In the genomic region with DNA sequence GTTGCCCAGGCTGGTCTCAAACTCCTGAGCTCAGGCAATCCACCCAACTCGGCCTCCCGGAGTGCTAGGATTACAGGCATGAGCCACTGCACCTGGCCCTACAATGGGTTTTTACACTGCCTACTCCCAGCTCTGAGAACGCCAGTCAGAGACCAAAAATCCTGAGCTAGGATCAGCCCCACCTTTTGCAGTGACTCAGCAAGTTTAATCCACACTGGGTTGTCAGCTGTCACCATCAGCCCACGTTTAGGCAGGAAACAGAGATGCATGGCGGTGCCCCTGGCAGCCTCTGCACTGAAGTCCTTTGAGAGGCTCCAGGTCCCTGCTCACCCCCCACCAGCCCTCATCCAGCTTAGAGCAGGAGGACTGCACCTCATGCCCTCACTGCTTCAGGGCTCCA, we compare ENCODE assay signal across 10 cellular contexts.
DNase-seq lines count a peak whose midpoint lies in the region; ATAC-seq, FAIRE-seq and TF ChIP-seq lines count a peak whose summit lies in the region.
"Had no signal": no experiment of that assay in that cellular context is flagged by ENCODE, and none has a peak within 500 bp of the region (broad histone marks: within the 10 kb centered on the region; RNA-seq: fewer than 3 reads in every experiment).

No MANE protein-coding gene starts in this region.

- CTCF ChIA-PET in Calu3 (lab: Charles Lee), result no interaction called here
- CTCF ChIA-PET in Caco-2 (lab: Charles Lee), result no interaction called here

- ATAC-seq in HG03159 (IDR thresholded peaks at IDR 0.05; ENCODE audit: unreplicated experiment), result no peak
- ATAC-seq in GM21825 (IDR thresholded peaks at IDR 0.05; ENCODE audit: unreplicated experiment), result no peak

- H3K36me3 ChIP-seq in kidney epithelial cell (ENCODE audit: control insufficient read depth, insufficient read depth, low read length) (no peaks in the 10 kb centered on the region), Caco-2 (ENCODE audit: control insufficient read depth, insufficient read depth, low read length) (no peaks in the 10 kb centered on the region)

- H3K4me3 ChIP-seq in kidney epithelial cell (ENCODE audit: low read depth, low read length), result no peak overlapping the region
- H3K4me3 ChIP-seq in Caco-2 (ENCODE audit: low read depth, low read length), result no peak overlapping the region

- H3K27me3 Mint-ChIP-seq in Calu3 (ENCODE audit: unreplicated experiment), result peaks cover 15% of the 10 kb centered on the region
- H3K27me3 Mint-ChIP-seq in activated CD4-positive, alpha-beta T cell treated with anti-CD3 and anti-CD28 coated beads, Interleukin-2, amount 10 ng/mL, durations not matched to agents 24 days and 14 days, result no peaks in the 10 kb centered on the region
- peaks cover 2% of the 10 kb centered on the region for H3K27me3 Mint-ChIP-seq in Caco-2 (ENCODE audit: insufficient read depth, unreplicated experiment)

- H3K36me3 Mint-ChIP-seq in Calu3 (ENCODE audit: insufficient read depth, unreplicated experiment) (peaks cover 15% of the 10 kb centered on the region), Caco-2 (ENCODE audit: insufficient read depth, unreplicated experiment) (peaks cover 12% of the 10 kb centered on the region)
- H3K36me3 Mint-ChIP-seq in activated CD4-positive, alpha-beta T cell treated with anti-CD3 and anti-CD28 coated beads, Interleukin-2, amount 10 ng/mL, durations not matched to agents 24 days and 14 days (ENCODE audit: low read depth), result no peaks in the 10 kb centered on the region

- H3K4me1 Mint-ChIP-seq in Calu3 (ENCODE audit: low read depth, unreplicated experiment), result no peaks in the 10 kb centered on the region
- peaks cover 2% of the 10 kb centered on the region for H3K4me1 Mint-ChIP-seq in activated CD4-positive, alpha-beta T cell treated with anti-CD3 and anti-CD28 coated beads, Interleukin-2, amount 10 ng/mL, durations not matched to agents 24 days and 14 days
- no peaks in the 10 kb centered on the region for H3K4me1 Mint-ChIP-seq in Caco-2 (ENCODE audit: low read depth, unreplicated experiment)

- H3K4me3 Mint-ChIP-seq in Calu3 (ENCODE audit: low read depth, unreplicated experiment) (no peak overlapping the region), Caco-2 (ENCODE audit: unreplicated experiment) (no peak overlapping the region)
- no peak overlapping the region for H3K4me3 Mint-ChIP-seq in activated CD4-positive, alpha-beta T cell treated with anti-CD3 and anti-CD28 coated beads, Interleukin-2, amount 10 ng/mL, durations not matched to agents 24 days and 14 days
- H3K4me3 Mint-ChIP-seq: nephron had no signal

- 0 out of 2 replicates have a peak, but pooled peaks cover 3% of the 10 kb centered on the region for H3K4me1 ChIP-seq in Caco-2

- POLR2A ChIA-PET in Caco-2 (lab: Charles Lee), result no interaction called here

- TF ChIP-seq CTCF in Calu3 (IDR thresholded peaks at IDR 0.05; ENCODE audit: unreplicated experiment), result no peak
- no peak for TF ChIP-seq CTCF in kidney epithelial cell (IDR thresholded peaks at IDR 0.05; ENCODE audit: insufficient read depth, low read length, poor library complexity, severe bottlenecking)
- no peak for TF ChIP-seq CTCF in Caco-2 (IDR thresholded peaks at IDR 0.05; ENCODE audit: insufficient read depth in 1 of 2, low read depth in 1 of 2, low read length in 1 of 2, severe bottlenecking in 1 of 2, unreplicated experiment in 1 of 2)

- peak; percentile 31 for DNase-seq in Calu3
- peak; percentile 15 for DNase-seq in HTR-8/SVneo (ENCODE audit: insufficient read length, low spot score)
- peak; percentile 57 for DNase-seq in SW480 (ENCODE audit: low spot score)
- DNase-seq in kidney epithelial cell (ENCODE audit: low read depth), result peak; percentile 7
- DNase-seq in activated CD4-positive, alpha-beta T cell treated with anti-CD3 and anti-CD28 coated beads, Interleukin-2, amount 10 ng/mL, durations not matched to agents 24 days and 14 days, result no peak
- no peak for DNase-seq in Caco-2
- DNase-seq: activated CD4-positive, alpha-beta T cell treated with anti-CD3 and anti-CD28 coated beads, Interleukin-2, amount 50 U/mL, for 1 hour had no signal

- H3K27ac Mint-ChIP-seq in Calu3 (ENCODE audit: unreplicated experiment) (peak overlapping the region; percentile 38), Caco-2 (ENCODE audit: unreplicated experiment) (no peak overlapping the region)
- H3K27ac Mint-ChIP-seq in activated CD4-positive, alpha-beta T cell treated with anti-CD3 and anti-CD28 coated beads, Interleukin-2, amount 10 ng/mL, durations not matched to agents 24 days and 14 days, result no peak overlapping the region
- H3K27ac Mint-ChIP-seq: nephron had no signal

- H3K27me3 ChIP-seq in kidney epithelial cell (ENCODE audit: control insufficient read depth, insufficient read depth, low read length) (no peaks in the 10 kb centered on the region), Caco-2 (replicated peaks; ENCODE audit: control insufficient read depth, insufficient read depth, low read length) (no peaks in the 10 kb centered on the region)

- no peak for FAIRE-seq in HTR-8/SVneo (lab: Jason Lieb, UNC)

- BruUV-seq in Calu3 (replicated peaks; lab: Mats Ljungman, UMichigan) (no TSS peak), Caco-2 (replicated peaks; lab: Mats Ljungman, UMichigan) (no TSS peak)

- no peaks in the 10 kb centered on the region for H3K9me3 ChIP-seq in Caco-2

- peaks cover 3% of the 10 kb centered on the region for H3K9me3 Mint-ChIP-seq in Calu3 (ENCODE audit: low read depth, unreplicated experiment)
- no peaks in the 10 kb centered on the region for H3K9me3 Mint-ChIP-seq in activated CD4-positive, alpha-beta T cell treated with anti-CD3 and anti-CD28 coated beads, Interleukin-2, amount 10 ng/mL, durations not matched to agents 24 days and 14 days
- H3K9me3 Mint-ChIP-seq in Caco-2 (ENCODE audit: unreplicated experiment), result no peaks in the 10 kb centered on the region
- H3K9me3 Mint-ChIP-seq: nephron had no signal

- intact Hi-C loops in Calu3 (cut with micrococcal nuclease; ENCODE audit: unreplicated experiment), result no loop called here
- intact Hi-C loops in activated CD4-positive, alpha-beta T cell treated with anti-CD3 and anti-CD28 coated beads, Interleukin-2, amount 10 ng/mL, durations not matched to agents 24 days and 14 days (cut with micrococcal nuclease), result no loop called here
- intact Hi-C loops in Caco-2 (cut with micrococcal nuclease; ENCODE audit: unreplicated experiment), result no loop called here

Comparison
In these comparisons a context has a peak if more than half of its experiments do, and no peak if none do; other contexts are left out.
1. DNase-seq: peak in Calu3 (single experiment), HTR-8/SVneo (single experiment), SW480 (single experiment) and kidney epithelial cell (single experiment); none in activated CD4-positive, alpha-beta T cell treated with anti-CD3 and anti-CD28 coated beads, Interleukin-2, amount 10 ng/mL, durations not matched to agents 24 days and 14 days (single experiment) and Caco-2 (0 of 2).